ENCODE assay signal across 9 cellular contexts in the genomic region with DNA sequence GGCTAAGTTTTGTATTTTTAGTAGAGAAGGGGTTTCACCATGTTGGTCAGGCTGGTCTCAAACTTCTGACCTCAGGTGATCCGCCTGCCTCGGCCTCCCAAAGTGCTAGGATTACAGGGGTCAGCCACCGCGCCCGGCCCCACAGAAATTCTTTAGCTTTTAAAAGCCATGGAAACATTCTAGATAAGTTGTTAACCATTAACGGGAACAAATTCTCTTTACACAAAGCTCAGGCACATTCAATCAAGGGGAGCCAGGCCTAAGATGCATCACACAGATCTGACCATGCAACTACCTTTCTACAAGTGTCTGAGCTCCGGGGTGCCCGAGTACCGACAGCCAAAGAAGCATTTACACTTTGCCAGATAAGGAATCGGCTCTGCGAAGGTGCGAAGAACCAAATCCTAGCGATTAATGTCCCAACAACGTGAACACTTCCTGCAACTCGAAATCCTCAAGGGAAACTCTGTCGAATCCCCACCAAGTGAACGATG. TPM values are rescaled to one million over a fixed set of nuclear protein-coding genes. Genes with fewer than 3 reads are reported as not detected.
DNase-seq lines count a peak whose midpoint lies in the region; ATAC-seq and TF ChIP-seq lines count a peak whose summit lies in the region.
"Had no signal": no experiment of that assay in that cellular context is flagged by ENCODE, and none has a peak within 500 bp of the region (broad histone marks: within the 10 kb centered on the region; RNA-seq: fewer than 3 reads in every experiment).

No MANE protein-coding gene starts in this region.

- DNase-seq in GM06990 (ENCODE audit: extremely low read depth, insufficient read length), result no peak
- no peak for DNase-seq in SJCRH30
- DNase-seq in foreskin keratinocyte, result no peak
- no peak for DNase-seq in skeletal muscle cell (ENCODE audit: low read depth)
- no peak for DNase-seq in stimulated activated CD4-positive, alpha-beta T cell treated with anti-CD3 and anti-CD28 coated beads, Interleukin-12 subunit alpha, Interleukin-12 subunit beta, amount 100 ng/mL, for 4 hours
- no peak for DNase-seq in GM13976 (ENCODE audit: low spot score)
- no peak for DNase-seq in NCI-H510A treated with DMSO at 0.1 percent for 48 hours (lab: John Stamatoyannopoulos, UW)
- DNase-seq: retina had no signal

- H3K36me3 ChIP-seq in GM06990 (ENCODE audit: control insufficient read depth, insufficient read depth, low read length), result peaks cover 12% of the 10 kb centered on the region
- peaks cover 4% of the 10 kb centered on the region; the same call in 1 of the 2 replicates for H3K36me3 ChIP-seq in SJCRH30

- no peak for ATAC-seq in foreskin keratinocyte
- no peak for ATAC-seq in GM19351 (IDR thresholded peaks at IDR 0.05; ENCODE audit: unreplicated experiment)

- in situ Hi-C loops in GM13976 (cut with MboI; ENCODE audit: low sequenced_read_pairs, unreplicated experiment), result no loop called here

- H3K4me3 ChIP-seq in GM06990 (replicated peaks; ENCODE audit: low read depth, low read length) (peak overlapping the region; percentile 94), SJCRH30 (peak overlapping the region; percentile 86), skeletal muscle cell (ENCODE audit: low read depth, low read length) (peak overlapping the region; percentile 95)

- no peaks in the 10 kb centered on the region for H3K4me1 ChIP-seq in SJCRH30
- peaks cover 11% of the 10 kb centered on the region for H3K4me1 ChIP-seq in foreskin keratinocyte

- H3K9me3 ChIP-seq in SJCRH30 (replicated peaks), result no peaks in the 10 kb centered on the region

- H3K27me3 ChIP-seq in GM06990 (replicated peaks; ENCODE audit: control insufficient read depth, insufficient read depth, low read length), result no peaks in the 10 kb centered on the region
- no peaks in the 10 kb centered on the region for H3K27me3 ChIP-seq in SJCRH30
- H3K27me3 ChIP-seq in foreskin keratinocyte, result no peaks in the 10 kb centered on the region

- H3K27ac ChIP-seq in SJCRH30 (no peak overlapping the region; the same call in 1 of the 2 replicates), foreskin keratinocyte (peak overlapping the region; percentile 87)

- TF ChIP-seq CTCF in GM06990 (IDR thresholded peaks at IDR 0.05; ENCODE audit: insufficient read depth, low read length, poor library complexity, severe bottlenecking), result no peak
- TF ChIP-seq CTCF in foreskin keratinocyte (conservative IDR thresholded peaks at IDR 0.05), result no peak
- no peak for TF ChIP-seq CTCF in GM13976 (IDR thresholded peaks at IDR 0.05; ENCODE audit: borderline replicate concordance, control extremely low read depth, extremely low read depth, insufficient read depth, missing control alignments)

RNA-seq across cellular contexts. Expression of a gene that starts 1.0 kb away (rescaled TPM):
- total RNA-seq in SJCRH30 (2014; rRNA removed; shearing (Covaris generic)), result 26.2 and 29.6 TPM in 2 replicates
- 41.7 and 42.9 TPM in 2 replicates for total RNA-seq in foreskin keratinocyte
- 45.3 and 46.4 TPM in 2 replicates for polyA plus RNA-seq in foreskin keratinocyte

RNA-seq across cellular contexts. Expression of a gene that starts 1.2 kb away (rescaled TPM):
- 304 and 345 TPM in 2 replicates for total RNA-seq in SJCRH30 (2014; rRNA removed; shearing (Covaris generic))
- 545 and 564 TPM in 2 replicates for total RNA-seq in foreskin keratinocyte
- polyA plus RNA-seq in foreskin keratinocyte, result 864 and 916 TPM in 2 replicates

RNA-seq across cellular contexts. Expression of a gene that starts 47.4 kb away (rescaled TPM):
- total RNA-seq in SJCRH30 (2014; rRNA removed; shearing (Covaris generic)), result 0.84 and 1.1 TPM in 2 replicates
- 91.8 and 94.7 TPM in 2 replicates for total RNA-seq in foreskin keratinocyte
- polyA plus RNA-seq in foreskin keratinocyte, result 145 and 164 TPM in 2 replicates

Comparison
In these comparisons a context has a peak if more than half of its experiments do, and no peak if none do; other contexts are left out.
1. RNA of a gene that starts 47.4 kb away (total RNA-seq): 91.8 to 94.7 TPM in foreskin keratinocyte; 0.84 to 1.1 TPM in SJCRH30; every median in the first group is over 10 times any median in the second.
2. Peak in every context shown above with its lines, with median percentiles within 50 percentile points of each other: H3K4me3 ChIP-seq.